In genomic region chr6:85945454-85946185, GRCh38 we compare ENCODE assay signal across 23 cellular contexts.
DNase-seq lines count a peak whose midpoint lies in the region; TF ChIP-seq lines count a peak whose summit lies in the region.
"Had no signal": no experiment of that assay in that cellular context is flagged by ENCODE, and none has a peak within 500 bp of the region (broad histone marks: within the 10 kb centered on the region; RNA-seq: fewer than 3 reads in every experiment).

No MANE protein-coding gene starts in this region.

- peak; percentile 85 for DNase-seq in DMS 273 (lab: John Stamatoyannopoulos, UW; ENCODE audit: unreplicated experiment)
- DNase-seq in NCI-H2171 treated with DMSO at 0.1 percent for 48 hours (lab: John Stamatoyannopoulos, UW), result peak; percentile 53
- no peak for DNase-seq in HuH-7 (ENCODE audit: low spot score)
- DNase-seq in stimulated activated CD4-positive, alpha-beta T cell treated with anti-CD3 and anti-CD28 coated beads, Interleukin-12 subunit alpha, Interleukin-12 subunit beta, amount 100 ng/mL, for 4 hours, result no peak
- no peak for DNase-seq in NCI-H2029 (lab: John Stamatoyannopoulos, UW)
- no peak for DNase-seq in NOMO-1 treated with DMSO at 0.1 percent for 48 hours (lab: John Stamatoyannopoulos, UW; ENCODE audit: unreplicated experiment)
- DNase-seq: 8988T, ACHN, Calu3, DMS53, GM23248, H7, Kasumi-1, NCI-H1092 treated with DMSO at 0.1 percent for 48 hours, NCI-H1436, NCI-H1930, NCI-H226, NCI-H510A, NCI-H748 treated with DMSO at 0.1 percent for 48 hours, SHP77 had no signal

- H3K4me2 ChIP-seq in neural cell (ENCODE audit: low read length), result peak overlapping the region; percentile 46

- TF ChIP-seq EP300 in neural cell (conservative IDR thresholded peaks at IDR 0.05; ENCODE audit: poor library complexity, severe bottlenecking), result peak; percentile 66

- peak overlapping the region in 3 of 5 experiments; percentile 6 to 30 (median 9) for H3K4me3 Mint-ChIP-seq in brain

- no peaks in the 10 kb centered on the region for H3K27me3 ChIP-seq in neural cell (ENCODE audit: insufficient read depth, low read depth, low read length)

- H4K20me1 ChIP-seq in neural cell (ENCODE audit: insufficient read depth), result no peaks in the 10 kb centered on the region

- H3K4me1 Mint-ChIP-seq in brain, result peaks cover 20% of the 10 kb centered on the region

- no peaks in the 10 kb centered on the region for H3K9me3 ChIP-seq in neural cell (ENCODE audit: low read length)

- H3K79me2 ChIP-seq in neural cell (replicated peaks; ENCODE audit: insufficient read depth, low read length), result no peaks in the 10 kb centered on the region

- TF ChIP-seq RAD21 in neural cell (conservative IDR thresholded peaks at IDR 0.05), result no peak

- H3K4me3 ChIP-seq in neural cell (ENCODE audit: low read length), result peak overlapping the region; percentile 44
- H3K4me3 ChIP-seq: GM23248 had no signal

- peak overlapping the region; percentile 34 for H3K9ac ChIP-seq in neural cell (ENCODE audit: low read length)
- H3K9ac ChIP-seq: GM23248 had no signal

- peak overlapping the region; percentile 40 for H3K27ac ChIP-seq in neural cell (ENCODE audit: low read length)
- H3K27ac ChIP-seq: GM23248, RWPE1 had no signal

- no peaks in the 10 kb centered on the region for H3K36me3 ChIP-seq in neural cell (ENCODE audit: insufficient read depth, low read length)

- H3F3A ChIP-seq in neural cell (ENCODE audit: insufficient read depth, low read length, poor library complexity, severe bottlenecking), result no peaks in the 10 kb centered on the region

- H3K9me3 Mint-ChIP-seq in brain, result peaks cover 2 to 5% (median 5%) of the 10 kb centered on the region in 5 experiments

- no peaks in the 10 kb centered on the region for H3K36me3 Mint-ChIP-seq in brain

- no peak overlapping the region for H2AFZ ChIP-seq in neural cell (ENCODE audit: low read depth, low read length)
- H2AFZ ChIP-seq: GM23248 had no signal

- TF ChIP-seq CTCF in brain (conservative IDR thresholded peaks at IDR 0.05) (no peak), neural cell (IDR thresholded peaks at IDR 0.05; ENCODE audit: poor library complexity, severe bottlenecking) (no peak)

- peak overlapping the region in 3 of 5 experiments; percentile 24 to 74 (median 64) for H3K27ac Mint-ChIP-seq in brain

- no peaks in the 10 kb centered on the region for H3K9me2 ChIP-seq in neural cell (ENCODE audit: insufficient read depth, low read length)

- H3K27me3 Mint-ChIP-seq in brain, result no peaks in the 10 kb centered on the region

TF ChIP-seq in neural cell, 6 proteins besides CTCF, POLR2A, EP300 and RAD21:
- TF ChIP-seq POLR2AphosphoS5 (IDR thresholded peaks at IDR 0.05), result peak; percentile 52
- no peak for TF ChIP-seq TAF1 (IDR thresholded peaks at IDR 0.05; ENCODE audit: low read depth)

Comparison
In these comparisons a context has a peak if more than half of its experiments do, and no peak if none do; other contexts are left out.
1. DNase-seq: peak in DMS 273 (single experiment) and NCI-H2171 treated with DMSO at 0.1 percent for 48 hours (single experiment); none in HuH-7 (single experiment), stimulated activated CD4-positive, alpha-beta T cell treated with anti-CD3 and anti-CD28 coated beads, Interleukin-12 subunit alpha, Interleukin-12 subunit beta, amount 100 ng/mL, for 4 hours (single experiment), NCI-H2029 (single experiment) and NOMO-1 treated with DMSO at 0.1 percent for 48 hours (single experiment).